In genomic region chr6:55210952-55211351, GRCh38 we compare ENCODE assay signal across 10 cellular contexts. TPM values are rescaled to one million over a fixed set of nuclear protein-coding genes. Genes with fewer than 3 reads are reported as not detected.
"Had no signal": no experiment of that assay in that cellular context is flagged by ENCODE, and none has a peak within 500 bp of the region (broad histone marks: within the 10 kb centered on the region; RNA-seq: fewer than 3 reads in every experiment).

No MANE protein-coding gene starts in this region.

- H3K36me3 Mint-ChIP-seq: IgD-negative memory B cell had no signal

- H3K27ac ChIP-seq: HL-60, KMS-11 had no signal

- H3K4me1 Mint-ChIP-seq: IgD-negative memory B cell had no signal

- H3K4me3 Mint-ChIP-seq: IgD-negative memory B cell had no signal

- DNase-seq: IMR-90, KBM-7, KG1 had no signal

- H3K27ac Mint-ChIP-seq: IgD-negative memory B cell had no signal

- H3K4me3 ChIP-seq: K562 had no signal

- H3K27me3 Mint-ChIP-seq: IgD-negative memory B cell had no signal

- FAIRE-seq: HepG2, K562 had no signal

RNA-seq across cellular contexts. Expression of gene HCRTR2, which starts 36.6 kb away (rescaled TPM):
- total RNA-seq: HepG2, HT-29, HT1080, IMR-90, K562 had no signal
